ENCODE assay signal across 12 cellular contexts in the genomic region with DNA sequence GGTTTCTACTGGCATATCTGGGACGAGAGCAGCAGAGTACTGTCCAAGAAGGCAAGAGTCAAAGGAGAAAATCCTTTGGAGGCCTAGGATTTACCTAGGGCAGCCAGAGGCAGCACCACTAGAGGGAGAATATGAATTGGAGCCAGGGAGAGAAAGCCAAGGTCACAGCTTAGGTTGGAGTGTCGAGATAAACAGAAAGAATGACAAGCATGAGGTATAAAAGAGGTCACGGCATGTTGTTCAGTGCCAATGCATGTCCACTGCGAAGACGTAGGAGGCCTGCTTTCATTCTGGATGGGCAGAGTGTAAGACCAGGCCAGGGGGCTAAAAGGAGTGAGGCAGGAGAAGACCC. TPM values are rescaled to one million over a fixed set of nuclear protein-coding genes. Genes with fewer than 3 reads are reported as not detected.
A peak's percentile ranks its signal among the peaks of the same experiment; 100 is the strongest.
DNase-seq lines count a peak whose midpoint lies in the region; ATAC-seq and TF ChIP-seq lines count a peak whose summit lies in the region.
"Had no signal": no experiment of that assay in that cellular context is flagged by ENCODE, and none has a peak within 500 bp of the region (broad histone marks: within the 10 kb centered on the region; RNA-seq: fewer than 3 reads in every experiment).

No MANE protein-coding gene starts in this region.

- no peak for DNase-seq in activated naive CD8-positive, alpha-beta T cell treated with anti-CD3 and anti-CD28 coated beads, Interleukin-2, amount 10 ng/mL, durations not matched to agents 7 days and 5 days
- DNase-seq in activated naive CD8-positive, alpha-beta T cell treated with anti-CD3 and anti-CD28 coated beads for 36 hours, result no peak
- DNase-seq in choroid plexus epithelial cell (ENCODE audit: low read depth), result peak; percentile 29
- DNase-seq in left lobe of liver (ENCODE audit: low spot score), result no peak
- DNase-seq in upper lobe of right lung, result no peak
- DNase-seq in NCI-H510A treated with DMSO at 0.1 percent for 48 hours (lab: John Stamatoyannopoulos, UW), result no peak
- DNase-seq in NCI-H1092 treated with DMSO at 0.1 percent for 48 hours (lab: John Stamatoyannopoulos, UW), result no peak
- no peak for DNase-seq in GM10266 (ENCODE audit: extremely low spot score)

- no peaks in the 10 kb centered on the region for H3K27me3 Mint-ChIP-seq in activated naive CD8-positive, alpha-beta T cell treated with anti-CD3 and anti-CD28 coated beads, Interleukin-2, amount 10 ng/mL, durations not matched to agents 7 days and 5 days
- H3K27me3 Mint-ChIP-seq in activated naive CD8-positive, alpha-beta T cell treated with anti-CD3 and anti-CD28 coated beads for 36 hours, result no peaks in the 10 kb centered on the region

- H3K9me3 Mint-ChIP-seq in activated naive CD8-positive, alpha-beta T cell treated with anti-CD3 and anti-CD28 coated beads, Interleukin-2, amount 10 ng/mL, durations not matched to agents 7 days and 5 days, result peaks cover 6% of the 10 kb centered on the region
- peaks cover 12% of the 10 kb centered on the region for H3K9me3 Mint-ChIP-seq in activated naive CD8-positive, alpha-beta T cell treated with anti-CD3 and anti-CD28 coated beads for 36 hours

- no peak overlapping the region for H3K4me3 ChIP-seq in choroid plexus epithelial cell (ENCODE audit: low read depth, low read length)
- no peak overlapping the region for H3K4me3 ChIP-seq in upper lobe of right lung
- H3K4me3 ChIP-seq: GM12878, SK-N-MC, vagina had no signal

- peaks cover 26% of the 10 kb centered on the region for H3K36me3 Mint-ChIP-seq in activated naive CD8-positive, alpha-beta T cell treated with anti-CD3 and anti-CD28 coated beads, Interleukin-2, amount 10 ng/mL, durations not matched to agents 7 days and 5 days
- peaks cover 25% of the 10 kb centered on the region for H3K36me3 Mint-ChIP-seq in activated naive CD8-positive, alpha-beta T cell treated with anti-CD3 and anti-CD28 coated beads for 36 hours

- intact Hi-C loops in upper lobe of right lung (cut with DNase I), result no loop called here

- no peak overlapping the region for H3K27ac ChIP-seq in upper lobe of right lung
- H3K27ac ChIP-seq: parathyroid adenoma, SK-N-MC, vagina had no signal

- no peaks in the 10 kb centered on the region for H3K9me3 ChIP-seq in upper lobe of right lung
- H3K9me3 ChIP-seq: vagina had no signal

- no peak for ATAC-seq in activated naive CD8-positive, alpha-beta T cell treated with anti-CD3 and anti-CD28 coated beads, Interleukin-2, amount 10 ng/mL, durations not matched to agents 7 days and 5 days (ENCODE audit: low read depth)
- ATAC-seq in left lobe of liver (peak; percentile 68), upper lobe of right lung (peak; percentile 41)
- ATAC-seq: GM12878 had no signal

- peaks cover 34% of the 10 kb centered on the region for H3K4me1 ChIP-seq in upper lobe of right lung
- H3K4me1 ChIP-seq: parathyroid adenoma had no signal

- peak; percentile 55 for TF ChIP-seq CTCF in choroid plexus epithelial cell (conservative IDR thresholded peaks at IDR 0.05; ENCODE audit: low read depth, low read length)
- TF ChIP-seq CTCF in upper lobe of right lung (IDR thresholded peaks at IDR 0.05), result peak; percentile 31
- TF ChIP-seq CTCF in GM10266 (IDR thresholded peaks at IDR 0.05; ENCODE audit: control insufficient read depth, insufficient read depth, low read depth, missing control alignments), result no peak

- H3K27ac Mint-ChIP-seq in activated naive CD8-positive, alpha-beta T cell treated with anti-CD3 and anti-CD28 coated beads, Interleukin-2, amount 10 ng/mL, durations not matched to agents 7 days and 5 days, result peak overlapping the region; percentile 99
- no peak overlapping the region for H3K27ac Mint-ChIP-seq in activated naive CD8-positive, alpha-beta T cell treated with anti-CD3 and anti-CD28 coated beads for 36 hours

- no peaks in the 10 kb centered on the region for H3K36me3 ChIP-seq in upper lobe of right lung
- H3K36me3 ChIP-seq: vagina had no signal

- no peaks in the 10 kb centered on the region for H3K27me3 ChIP-seq in upper lobe of right lung
- H3K27me3 ChIP-seq: vagina had no signal

- peaks cover 62% of the 10 kb centered on the region for H3K4me1 Mint-ChIP-seq in activated naive CD8-positive, alpha-beta T cell treated with anti-CD3 and anti-CD28 coated beads, Interleukin-2, amount 10 ng/mL, durations not matched to agents 7 days and 5 days
- H3K4me1 Mint-ChIP-seq in activated naive CD8-positive, alpha-beta T cell treated with anti-CD3 and anti-CD28 coated beads for 36 hours, result peaks cover 66% of the 10 kb centered on the region

- POLR2A ChIA-PET in activated naive CD8-positive, alpha-beta T cell treated with anti-CD3 and anti-CD28 coated beads, Interleukin-2, amount 10 ng/mL, durations not matched to agents 7 days and 5 days (lab: Charles Lee), result no interaction called here

- no peak overlapping the region for H3K4me3 Mint-ChIP-seq in activated naive CD8-positive, alpha-beta T cell treated with anti-CD3 and anti-CD28 coated beads, Interleukin-2, amount 10 ng/mL, durations not matched to agents 7 days and 5 days
- no peak overlapping the region for H3K4me3 Mint-ChIP-seq in activated naive CD8-positive, alpha-beta T cell treated with anti-CD3 and anti-CD28 coated beads for 36 hours

RNA-seq across cellular contexts. Expression of a gene that starts 47.2 kb away (rescaled TPM):
- 1 to 10 TPM; 5.4 to 6.0 TPM for total RNA-seq in activated naive CD8-positive, alpha-beta T cell treated with anti-CD3 and anti-CD28 coated beads, Interleukin-2, amount 10 ng/mL, durations not matched to agents 7 days and 5 days
- under 1 TPM; 0.62 to 0.68 TPM for total RNA-seq in activated naive CD8-positive, alpha-beta T cell treated with anti-CD3 and anti-CD28 coated beads for 36 hours
- total RNA-seq in left lobe of liver, result 20.1 TPM
- total RNA-seq in upper lobe of right lung, result 377 TPM

Comparison
In these comparisons a context has a peak if more than half of its experiments do, and no peak if none do; other contexts are left out.
1. RNA of a gene that starts 47.2 kb away (total RNA-seq): 377 TPM in upper lobe of right lung (single experiment); 20.1 TPM in left lobe of liver (single experiment), 5.4 to 6.0 TPM in activated naive CD8-positive, alpha-beta T cell treated with anti-CD3 and anti-CD28 coated beads, Interleukin-2, amount 10 ng/mL, durations not matched to agents 7 days and 5 days and 0.62 to 0.68 TPM in activated naive CD8-positive, alpha-beta T cell treated with anti-CD3 and anti-CD28 coated beads for 36 hours; every median in the first group is over 10 times any median in the second.